Comparison of ENCODE assay signal across 21 cellular contexts in the genomic region with DNA sequence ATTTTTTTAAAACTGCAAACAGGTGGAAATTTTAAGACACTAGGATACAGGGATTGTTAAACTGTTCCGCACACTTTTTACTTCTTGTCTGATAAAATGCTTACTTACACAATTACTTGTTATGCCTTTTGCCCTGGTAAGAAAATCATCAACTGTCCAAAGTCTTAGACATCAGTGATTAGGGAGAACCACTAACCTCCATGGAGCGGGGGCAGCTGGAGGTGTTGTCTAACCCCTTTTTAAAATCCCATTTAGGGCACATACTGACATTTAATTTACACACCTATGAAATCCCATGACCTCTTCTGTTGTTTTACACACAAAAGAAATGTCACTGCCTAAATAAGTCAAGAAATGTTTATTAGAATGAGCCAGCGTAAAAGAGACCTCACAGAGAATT.
"Had no signal": no experiment of that assay in that cellular context is flagged by ENCODE, and none has a peak within 500 bp of the region (broad histone marks: within the 10 kb centered on the region; RNA-seq: fewer than 3 reads in every experiment).

No MANE protein-coding gene starts in this region.

- H3K9ac ChIP-seq: KMS-11, SK-N-SH had no signal

- H3K27ac ChIP-seq: KMS-11, RWPE1 had no signal

- DNase-seq: Kasumi-1, MM.1S, NCI-H1092 treated with DMSO at 0.1 percent for 48 hours, NCI-H1436 treated with DMSO at 0.1 percent for 48 hours, NCI-H1694, NCI-H187 treated with DMSO at 0.1 percent for 48 hours, NCI-H2029 treated with DMSO at 0.1 percent for 48 hours, NCI-H226, NCI-H446, NCI-H510A, NCI-H524 treated with DMSO at 0.1 percent for 48 hours, NCI-H69, NCI-H774, PC-3, SHP77, SK-N-SH, SW 1271 had no signal

- FAIRE-seq: K562 had no signal

- H3K4me3 ChIP-seq: K562 had no signal

- H3K4me2 ChIP-seq: KMS-11, SK-N-SH had no signal

- ATAC-seq: K562, Panc1, PC-3 had no signal
